In the genomic region with DNA sequence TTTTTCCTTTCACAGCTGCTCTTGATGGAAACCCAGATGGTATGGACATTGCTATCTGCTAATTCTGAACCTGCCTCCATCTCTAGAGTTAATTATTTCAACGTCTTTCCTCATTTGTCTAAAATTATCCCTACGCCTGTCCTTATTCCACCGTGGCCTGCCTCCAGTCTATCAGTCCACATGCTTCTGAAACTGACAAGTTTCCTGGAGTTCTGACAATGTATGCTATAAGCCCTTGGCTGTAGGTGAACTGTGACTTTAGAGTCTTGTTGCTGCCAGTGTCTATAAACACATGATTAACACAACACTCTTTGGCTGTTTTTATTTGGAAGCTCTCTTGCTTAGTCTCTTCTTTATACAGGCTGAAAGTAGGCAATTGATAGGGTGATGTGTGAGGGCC, we compare ENCODE assay signal across 32 cellular contexts.
"Had no signal": no experiment of that assay in that cellular context is flagged by ENCODE, and none has a peak within 500 bp of the region (broad histone marks: within the 10 kb centered on the region; RNA-seq: fewer than 3 reads in every experiment).

No MANE protein-coding gene starts in this region.

- DNase-seq: activated CD4-positive, alpha-beta memory T cell treated with anti-CD3 and anti-CD28 coated beads for 36 hours; activated CD4-positive, alpha-beta T cell treated with anti-CD3 and anti-CD28 coated beads for 36 hours; activated CD4-positive, alpha-beta T cell treated with anti-CD3 and anti-CD28 coated beads, Interleukin-2, amount 10 ng/mL, durations not matched to agents 24 days and 14 days; activated CD4-positive, CD25-positive, alpha-beta regulatory T cell; activated CD4-positive, CD25-positive, alpha-beta regulatory T cell treated with anti-CD3 and anti-CD28 coated beads, Interleukin-2, amount 50 U/mL, for 72 hours; activated CD8-positive, alpha-beta memory T cell treated with anti-CD3 and anti-CD28 coated beads, Interleukin-2, amount 10 ng/mL, durations not matched to agents 7 days and 5 days; activated CD8-positive, alpha-beta memory T cell treated with anti-CD3 and anti-CD28 coated beads, Interleukin-2, amount 50 U/mL, for 4 hours; activated CD8-positive, alpha-beta T cell treated with anti-CD3 and anti-CD28 coated beads, Interleukin-2, amount 10 ng/mL, durations not matched to agents 7 days and 5 days; activated effector memory CD4-positive, alpha-beta T cell treated with anti-CD3 and anti-CD28 coated beads, Interleukin-2, amount 50 U/mL, for 16 hours; activated naive CD4-positive, alpha-beta T cell treated with anti-CD3 and anti-CD28 coated beads for 36 hours; activated naive CD8-positive, alpha-beta T cell treated with anti-CD3 and anti-CD28 coated beads for 36 hours; activated naive CD8-positive, alpha-beta T cell treated with anti-CD3 and anti-CD28 coated beads, Interleukin-2, amount 50 U/mL, for 24 hours; activated T-cell treated with anti-CD3 and anti-CD28 coated beads, Interleukin-2, amount 50 U/mL, for 1 hour; activated T-cell treated with anti-CD3 and anti-CD28 coated beads, Interleukin-2, amount 50 U/mL, for 48 hours; adrenal gland; amygdala; aorta; body of pancreas; central memory CD4-positive, alpha-beta T cell; cerebellar nuclear complex; colonic mucosa; effector CD8-positive, alpha-beta T cell; esophagus squamous epithelium; foreskin melanocyte; T-helper 2 cell had no signal

- H3K36me3 ChIP-seq: adrenal gland, colonic mucosa, esophagus squamous epithelium, gastroesophageal sphincter had no signal

- H3K27ac ChIP-seq: adrenal gland, body of pancreas, colonic mucosa, epithelial cell of prostate, esophagus squamous epithelium, gastroesophageal sphincter had no signal

- FAIRE-seq: endometrium, endothelial cell of umbilical vein had no signal

- H3K27me3 Mint-ChIP-seq: activated CD4-positive, alpha-beta memory T cell treated with anti-CD3 and anti-CD28 coated beads for 36 hours; activated CD4-positive, alpha-beta T cell treated with anti-CD3 and anti-CD28 coated beads for 36 hours; activated CD4-positive, alpha-beta T cell treated with anti-CD3 and anti-CD28 coated beads, Interleukin-2, amount 10 ng/mL, durations not matched to agents 24 days and 14 days; activated CD8-positive, alpha-beta memory T cell treated with anti-CD3 and anti-CD28 coated beads, Interleukin-2, amount 10 ng/mL, durations not matched to agents 7 days and 5 days; activated naive CD4-positive, alpha-beta T cell treated with anti-CD3 and anti-CD28 coated beads, Interleukin-2, amount 50 U/mL, for 24 hours; activated naive CD8-positive, alpha-beta T cell treated with anti-CD3 and anti-CD28 coated beads for 36 hours; activated naive CD8-positive, alpha-beta T cell treated with anti-CD3 and anti-CD28 coated beads, Interleukin-2, amount 50 U/mL, for 24 hours had no signal

- H3K36me3 Mint-ChIP-seq: activated CD4-positive, alpha-beta memory T cell treated with anti-CD3 and anti-CD28 coated beads for 36 hours; activated CD8-positive, alpha-beta memory T cell treated with anti-CD3 and anti-CD28 coated beads, Interleukin-2, amount 10 ng/mL, durations not matched to agents 7 days and 5 days; activated naive CD4-positive, alpha-beta T cell treated with anti-CD3 and anti-CD28 coated beads, Interleukin-2, amount 50 U/mL, for 24 hours; activated naive CD8-positive, alpha-beta T cell treated with anti-CD3 and anti-CD28 coated beads for 36 hours had no signal

- H3K27me3 ChIP-seq: adrenal gland, body of pancreas, colonic mucosa, esophagus squamous epithelium, gastroesophageal sphincter had no signal

- H3K4me1 ChIP-seq: adrenal gland, body of pancreas, colonic mucosa, esophagus squamous epithelium, gastroesophageal sphincter had no signal

- ATAC-seq: activated CD4-positive, alpha-beta T cell treated with anti-CD3 and anti-CD28 coated beads for 36 hours; activated CD8-positive, alpha-beta memory T cell treated with anti-CD3 and anti-CD28 coated beads, Interleukin-2, amount 10 ng/mL, durations not matched to agents 7 days and 5 days; activated CD8-positive, alpha-beta T cell treated with anti-CD3 and anti-CD28 coated beads, Interleukin-2, amount 10 ng/mL, durations not matched to agents 7 days and 5 days; activated naive CD8-positive, alpha-beta T cell treated with anti-CD3 and anti-CD28 coated beads, Interleukin-2, amount 50 U/mL, for 24 hours; body of pancreas; gastroesophageal sphincter had no signal

- H3K27ac Mint-ChIP-seq: activated CD4-positive, alpha-beta memory T cell treated with anti-CD3 and anti-CD28 coated beads for 36 hours; activated CD4-positive, alpha-beta T cell treated with anti-CD3 and anti-CD28 coated beads for 36 hours; activated CD4-positive, alpha-beta T cell treated with anti-CD3 and anti-CD28 coated beads, Interleukin-2, amount 10 ng/mL, durations not matched to agents 24 days and 14 days; activated CD8-positive, alpha-beta memory T cell treated with anti-CD3 and anti-CD28 coated beads, Interleukin-2, amount 10 ng/mL, durations not matched to agents 7 days and 5 days; activated CD8-positive, alpha-beta T cell treated with anti-CD3 and anti-CD28 coated beads, Interleukin-2, amount 10 ng/mL, durations not matched to agents 7 days and 5 days; activated naive CD4-positive, alpha-beta T cell treated with anti-CD3 and anti-CD28 coated beads for 36 hours; activated naive CD4-positive, alpha-beta T cell treated with anti-CD3 and anti-CD28 coated beads, Interleukin-2, amount 50 U/mL, for 24 hours; activated naive CD8-positive, alpha-beta T cell treated with anti-CD3 and anti-CD28 coated beads for 36 hours; activated naive CD8-positive, alpha-beta T cell treated with anti-CD3 and anti-CD28 coated beads, Interleukin-2, amount 50 U/mL, for 24 hours; activated T-helper 1 cell treated with anti-CD3 and anti-CD28 coated beads, Interleukin-12 subunit alpha, Interleukin-12 subunit beta, Interleukin-2, Interleukin-4 antibody, amounts not matched to agents 30 ng/mL and 10 ng/mL and 1 ng/mL, durations not matched to agents 14 hours and 24 hours and 36 hours; activated T-helper 2 cell treated with anti-CD3 and anti-CD28 coated beads, Interferon-gamma antibody, Interleukin-2, Interleukin-4, amounts not matched to agents 10 μg/mL and 5 μg/mL and 100 μg/mL, durations not matched to agents 14 hours and 24 hours and 36 hours had no signal

- H3K4me3 ChIP-seq: adrenal gland, body of pancreas, colonic mucosa, esophagus squamous epithelium, gastroesophageal sphincter had no signal

- H3K9me3 ChIP-seq: adrenal gland, body of pancreas, colonic mucosa, esophagus squamous epithelium had no signal

- H3K4me1 Mint-ChIP-seq: activated CD4-positive, alpha-beta T cell treated with anti-CD3 and anti-CD28 coated beads for 36 hours; activated CD4-positive, alpha-beta T cell treated with anti-CD3 and anti-CD28 coated beads, Interleukin-2, amount 10 ng/mL, durations not matched to agents 24 days and 14 days; activated CD8-positive, alpha-beta memory T cell treated with anti-CD3 and anti-CD28 coated beads, Interleukin-2, amount 10 ng/mL, durations not matched to agents 7 days and 5 days; activated naive CD4-positive, alpha-beta T cell treated with anti-CD3 and anti-CD28 coated beads, Interleukin-2, amount 50 U/mL, for 24 hours; activated naive CD8-positive, alpha-beta T cell treated with anti-CD3 and anti-CD28 coated beads for 36 hours; activated naive CD8-positive, alpha-beta T cell treated with anti-CD3 and anti-CD28 coated beads, Interleukin-2, amount 50 U/mL, for 24 hours had no signal

- H3K4me3 Mint-ChIP-seq: activated CD4-positive, alpha-beta memory T cell treated with anti-CD3 and anti-CD28 coated beads for 36 hours; activated CD4-positive, alpha-beta T cell treated with anti-CD3 and anti-CD28 coated beads for 36 hours; activated CD4-positive, alpha-beta T cell treated with anti-CD3 and anti-CD28 coated beads, Interleukin-2, amount 10 ng/mL, durations not matched to agents 24 days and 14 days; activated CD8-positive, alpha-beta memory T cell treated with anti-CD3 and anti-CD28 coated beads, Interleukin-2, amount 10 ng/mL, durations not matched to agents 7 days and 5 days; activated CD8-positive, alpha-beta T cell treated with anti-CD3 and anti-CD28 coated beads, Interleukin-2, amount 10 ng/mL, durations not matched to agents 7 days and 5 days; activated naive CD4-positive, alpha-beta T cell treated with anti-CD3 and anti-CD28 coated beads for 36 hours; activated naive CD4-positive, alpha-beta T cell treated with anti-CD3 and anti-CD28 coated beads, Interleukin-2, amount 50 U/mL, for 24 hours; activated naive CD8-positive, alpha-beta T cell treated with anti-CD3 and anti-CD28 coated beads for 36 hours; activated naive CD8-positive, alpha-beta T cell treated with anti-CD3 and anti-CD28 coated beads, Interleukin-2, amount 50 U/mL, for 24 hours; activated T-helper 1 cell treated with anti-CD3 and anti-CD28 coated beads, Interleukin-12 subunit alpha, Interleukin-12 subunit beta, Interleukin-2, Interleukin-4 antibody, amounts not matched to agents 30 ng/mL and 10 ng/mL and 1 ng/mL, durations not matched to agents 14 hours and 24 hours and 36 hours had no signal
